Comparison of ENCODE assay signal across 12 cellular contexts in genomic region chr2:7012141-7012809, GRCh38.
DNase-seq lines count a peak whose midpoint lies in the region; ATAC-seq lines count a peak whose summit lies in the region.
"Had no signal": no experiment of that assay in that cellular context is flagged by ENCODE, and none has a peak within 500 bp of the region (broad histone marks: within the 10 kb centered on the region; RNA-seq: fewer than 3 reads in every experiment).

No MANE protein-coding gene starts in this region.

- peak overlapping the region; percentile 80 for H3K27ac ChIP-seq in cingulate gyrus (ENCODE audit: low read depth, low read length)
- H3K27ac ChIP-seq: SJCRH30 had no signal

- ATAC-seq in HG02870 (IDR thresholded peaks at IDR 0.05; ENCODE audit: unreplicated experiment) = no peak
- ATAC-seq in HG03521 (IDR thresholded peaks at IDR 0.05; ENCODE audit: unreplicated experiment) = no peak
- ATAC-seq: activated CD8-positive, alpha-beta memory T cell treated with anti-CD3 and anti-CD28 coated beads, Interleukin-2, amount 10 ng/mL, durations not matched to agents 7 days and 5 days had no signal

- DNase-seq in EH (ENCODE audit: low read depth) (peak; percentile 15), NCI-H345 (lab: John Stamatoyannopoulos, UW) (peak; percentile 99), pons (ENCODE audit: low spot score) (peak; percentile 78), cerebellum (ENCODE audit: low spot score) (no peak)
- DNase-seq in effector CD8-positive, alpha-beta T cell (lab: John Stamatoyannopoulos, UW) = no peak
- DNase-seq: activated CD8-positive, alpha-beta memory T cell treated with anti-CD3 and anti-CD28 coated beads, Interleukin-2, amount 10 ng/mL, durations not matched to agents 7 days and 5 days; effector CD4-positive, alpha-beta T cell; pancreas; SJCRH30 had no signal

Comparison
In these comparisons a context has a peak if more than half of its experiments do, and no peak if none do; other contexts are left out.
1. DNase-seq: peak in EH (single experiment), NCI-H345 (single experiment) and pons (single experiment); none in cerebellum (single experiment) and effector CD8-positive, alpha-beta T cell (single experiment).